ENCODE assay signal across 10 cellular contexts in genomic region chr1:1292442-1292779, GRCh38. TPM values are rescaled to one million over a fixed set of nuclear protein-coding genes. Genes with fewer than 3 reads are reported as not detected.
DNase-seq lines count a peak whose midpoint lies in the region; ATAC-seq and TF ChIP-seq lines count a peak whose summit lies in the region.
"Had no signal": no experiment of that assay in that cellular context is flagged by ENCODE, and none has a peak within 500 bp of the region (broad histone marks: within the 10 kb centered on the region; RNA-seq: fewer than 3 reads in every experiment).

No MANE protein-coding gene starts in this region.

- no peak overlapping the region for H3K4me3 ChIP-seq in BE2C (ENCODE audit: low read depth, low read length)

- TF ChIP-seq CTCF in BE2C (IDR thresholded peaks at IDR 0.05; ENCODE audit: low read depth, low read length) (no peak), GM13977 (IDR thresholded peaks at IDR 0.05; ENCODE audit: extremely low read depth, insufficient read depth, missing control alignments) (no peak), neural crest cell (conservative IDR thresholded peaks at IDR 0.05) (no peak)

- no peaks in the 10 kb centered on the region for H3K9me3 Mint-ChIP-seq in neural crest cell
- H3K9me3 Mint-ChIP-seq in stimulated activated naive B cell treated with anti-CD40 and anti-IgM and Interleukin-4, amounts not matched to agents 10 μg/mL and 1 μg/mL and 100 μg/mL, for 72 hours, result no peaks in the 10 kb centered on the region
- H3K9me3 Mint-ChIP-seq: CD4-positive, alpha-beta T cell; HFFc6 had no signal

- peaks cover 36% of the 10 kb centered on the region for H3K36me3 ChIP-seq in BE2C

- H3K4me3 Mint-ChIP-seq in neural crest cell, result peak overlapping the region; percentile 47
- H3K4me3 Mint-ChIP-seq in stimulated activated naive B cell treated with anti-CD40 and anti-IgM and Interleukin-4, amounts not matched to agents 10 μg/mL and 1 μg/mL and 100 μg/mL, for 72 hours, result no peak overlapping the region
- H3K4me3 Mint-ChIP-seq: CD4-positive, alpha-beta T cell; HFFc6 had no signal

- peaks cover 19% of the 10 kb centered on the region for H3K4me1 ChIP-seq in BE2C

- in situ Hi-C loops in GM13977 (cut with MboI; ENCODE audit: low pct_unique_long_range_greater_than_20kb, low sequenced_read_pairs, unreplicated experiment), result no loop called here

- no peaks in the 10 kb centered on the region for H3K9me3 ChIP-seq in BE2C

- H3K27me3 ChIP-seq in BE2C, result peaks cover 10% of the 10 kb centered on the region

- H3K27me3 Mint-ChIP-seq in neural crest cell (ENCODE audit: low read depth), result peaks cover 2% of the 10 kb centered on the region
- H3K27me3 Mint-ChIP-seq in stimulated activated naive B cell treated with anti-CD40 and anti-IgM and Interleukin-4, amounts not matched to agents 10 μg/mL and 1 μg/mL and 100 μg/mL, for 72 hours, result peaks cover 0 to 6% of the 10 kb centered on the region in 2 donors
- H3K27me3 Mint-ChIP-seq: CD4-positive, alpha-beta T cell had no signal

- DNase-seq in BE2C (peak; percentile 25), GM13977 (ENCODE audit: low spot score) (peak; percentile 38), neural crest cell (ENCODE audit: low read depth, low spot score) (no peak), NCI-H1694 (lab: John Stamatoyannopoulos, UW) (no peak), nucleus accumbens (lab: John Stamatoyannopoulos, UW) (no peak), NCI-H1436 (lab: John Stamatoyannopoulos, UW) (no peak)
- DNase-seq in stimulated activated naive B cell treated with anti-CD40 and anti-IgM and Interleukin-4, amounts not matched to agents 10 μg/mL and 1 μg/mL and 100 μg/mL, for 72 hours, result no peak
- DNase-seq: HCEC 1CT had no signal

- ATAC-seq in stimulated activated naive B cell treated with anti-CD40 and anti-IgM and Interleukin-4, amounts not matched to agents 10 μg/mL and 1 μg/mL and 100 μg/mL, for 72 hours (replicated peaks), result no peak

- no peaks in the 10 kb centered on the region for H3K4me1 Mint-ChIP-seq in neural crest cell
- H3K4me1 Mint-ChIP-seq in stimulated activated naive B cell treated with anti-CD40 and anti-IgM and Interleukin-4, amounts not matched to agents 10 μg/mL and 1 μg/mL and 100 μg/mL, for 72 hours, result peaks cover 10 to 13% of the 10 kb centered on the region in 2 donors

- H3K27ac Mint-ChIP-seq in neural crest cell (ENCODE audit: unreplicated experiment), result no peak overlapping the region
- H3K27ac Mint-ChIP-seq in stimulated activated naive B cell treated with anti-CD40 and anti-IgM and Interleukin-4, amounts not matched to agents 10 μg/mL and 1 μg/mL and 100 μg/mL, for 72 hours, result peak overlapping the region; percentile 20
- H3K27ac Mint-ChIP-seq: CD4-positive, alpha-beta T cell; HFFc6 had no signal

- no peaks in the 10 kb centered on the region for H3K36me3 Mint-ChIP-seq in neural crest cell (ENCODE audit: low read depth)
- peaks cover 0 to 7% of the 10 kb centered on the region in 2 donors for H3K36me3 Mint-ChIP-seq in stimulated activated naive B cell treated with anti-CD40 and anti-IgM and Interleukin-4, amounts not matched to agents 10 μg/mL and 1 μg/mL and 100 μg/mL, for 72 hours

RNA-seq across cellular contexts. Expression of gene SCNN1D, which starts 12.2 kb away (rescaled TPM):
- polyA plus RNA-seq in BE2C (2012; ENCODE audit: insufficient read depth, insufficient read length, low read depth), result 5.7 TPM
- 5.9 and 10.8 TPM in 2 replicates for total RNA-seq in neural crest cell

RNA-seq across cellular contexts. Expression of gene ACAP3, which starts 15.3 kb away (rescaled TPM):
- polyA plus RNA-seq in BE2C (2012; ENCODE audit: insufficient read depth, insufficient read length, low read depth), result 526 TPM
- total RNA-seq in neural crest cell, result 111 and 124 TPM in 2 replicates

RNA-seq across cellular contexts. Expression of gene PUSL1, which starts 16.0 kb away (rescaled TPM):
- polyA plus RNA-seq in BE2C (2012; ENCODE audit: insufficient read depth, insufficient read length, low read depth), result 58.9 TPM
- total RNA-seq in neural crest cell, result 26.3 and 27.9 TPM in 2 replicates

RNA-seq across cellular contexts. Expression of gene UBE2J2, which starts 18.8 kb away (rescaled TPM):
- 166 TPM for polyA plus RNA-seq in BE2C (2012; ENCODE audit: insufficient read depth, insufficient read length, low read depth)
- total RNA-seq in neural crest cell, result 77.0 and 80.8 TPM in 2 replicates

RNA-seq across cellular contexts. Expression of gene INTS11, which starts 32.0 kb away (rescaled TPM):
- 605 TPM for polyA plus RNA-seq in BE2C (2012; ENCODE audit: insufficient read depth, insufficient read length, low read depth)
- 137 and 160 TPM in 2 replicates for total RNA-seq in neural crest cell

Comparison
In these comparisons a context has a peak if more than half of its experiments do, and no peak if none do; other contexts are left out.
1. DNase-seq: peak in BE2C (single experiment) and GM13977 (single experiment); none in neural crest cell (single experiment), stimulated activated naive B cell treated with anti-CD40 and anti-IgM and Interleukin-4, amounts not matched to agents 10 μg/mL and 1 μg/mL and 100 μg/mL, for 72 hours (single experiment), NCI-H1694 (single experiment), nucleus accumbens (0 of 56) and NCI-H1436 (single experiment).